1 cellular context compared by ENCODE assay signal in genomic region chr9:95025213-95026170, GRCh38.
TF ChIP-seq lines count a peak whose summit lies in the region.

No MANE protein-coding gene starts in this region.

TF ChIP-seq in K562, 482 proteins besides CTCF, POLR2A, EP300 and RAD21 (continued from another document and continues in another):
- TF ChIP-seq ATF3 (IDR thresholded peaks at IDR 0.05) (peak; percentile 41; the same call in 1 of the 2 replicates), ATF3 (CRISPR knock-in tag; conservative IDR thresholded peaks at IDR 0.05) (no peak), HDAC2 (IDR thresholded peaks at IDR 0.05) (peak; percentile 22; the same call in 1 of the 2 replicates), SP2 (IDR thresholded peaks at IDR 0.05; ENCODE audit: extremely low read depth, low read depth, low read length, poor library complexity, severe bottlenecking) (no peak), NR2C1 (IDR thresholded peaks at IDR 0.05) (no peak), NR2C1 (tag; IDR thresholded peaks at IDR 0.05) (0 out of 2 replicates have a peak, but pooled peaks have one; percentile 23), SMAD3 (CRISPR knock-in tag; conservative IDR thresholded peaks at IDR 0.05) (no peak), NR4A1 (CRISPR knock-in tag; IDR thresholded peaks at IDR 0.05) (no peak), NR4A1 (tag; IDR thresholded peaks at IDR 0.05) (no peak), NR2C2 (CRISPR knock-in tag; IDR thresholded peaks at IDR 0.05) (no peak), NR2C2 (tag; IDR thresholded peaks at IDR 0.05) (peak; percentile 58), TAF1 (IDR thresholded peaks at IDR 0.05; ENCODE audit: control insufficient read depth, extremely low read depth, insufficient read depth, low read length, severe bottlenecking) (no peak), LEF1 (IDR thresholded peaks at IDR 0.05) (no peak), MLLT1 (IDR thresholded peaks at IDR 0.05) (no peak), PTBP1 (IDR thresholded peaks at IDR 0.05; ENCODE audit: low read depth, low read length) (no peak), TSC22D4 (tag; IDR thresholded peaks at IDR 0.05) (no peak), MYC (IDR thresholded peaks at IDR 0.05; ENCODE audit: low read depth, low read length) (no peak; the same call in 1 of the 2 replicates), MYC (CRISPR knock-in tag; IDR thresholded peaks at IDR 0.05; ENCODE audit: borderline replicate concordance, low read depth) (no peak), PBX2 (CRISPR knock-in tag; IDR thresholded peaks at IDR 0.05; ENCODE audit: low read depth) (no peak), PBX2 (tag; conservative IDR thresholded peaks at IDR 0.05; ENCODE audit: low read depth) (0 out of 2 replicates have a peak, but pooled peaks have one; percentile 21), ZBTB9 (CRISPR knock-in tag; IDR thresholded peaks at IDR 0.05) (0 out of 2 replicates have a peak, but pooled peaks have one; percentile 63), MEF2A (IDR thresholded peaks at IDR 0.05; ENCODE audit: control insufficient read depth, low read depth, low read length) (no peak), THRA (IDR thresholded peaks at IDR 0.05) (peak; percentile 66), SP1 (CRISPR knock-in tag; IDR thresholded peaks at IDR 0.05) (no peak), SOX6 (IDR thresholded peaks at IDR 0.05) (no peak), HIVEP1 (CRISPR knock-in tag; IDR thresholded peaks at IDR 0.05) (no peak), ZNF707 (CRISPR knock-in tag; conservative IDR thresholded peaks at IDR 0.05) (no peak), RBM14 (IDR thresholded peaks at IDR 0.05; ENCODE audit: borderline replicate concordance, insufficient read depth, low read depth, low read length) (no peak), E4F1 (CRISPR knock-in tag; IDR thresholded peaks at IDR 0.05; ENCODE audit: borderline replicate concordance) (no peak), ZBTB26 (CRISPR knock-in tag; IDR thresholded peaks at IDR 0.05) (no peak), RBM39 (optimal IDR thresholded peaks at IDR 0.05; ENCODE audit: low read depth, low read length) (no peak), CHAMP1 (IDR thresholded peaks at IDR 0.05) (no peak), ZNF316 (IDR thresholded peaks at IDR 0.05) (0 out of 2 replicates have a peak, but pooled peaks have one; percentile 1), CHD2 (IDR thresholded peaks at IDR 0.05; ENCODE audit: low read depth, low read length) (no peak), PREB (CRISPR knock-in tag; IDR thresholded peaks at IDR 0.05) (no peak), L3MBTL2 (IDR thresholded peaks at IDR 0.05) (no peak), RREB1 (CRISPR knock-in tag; IDR thresholded peaks at IDR 0.05) (no peak)
